17 cellular contexts compared by ENCODE assay signal in the genomic region with DNA sequence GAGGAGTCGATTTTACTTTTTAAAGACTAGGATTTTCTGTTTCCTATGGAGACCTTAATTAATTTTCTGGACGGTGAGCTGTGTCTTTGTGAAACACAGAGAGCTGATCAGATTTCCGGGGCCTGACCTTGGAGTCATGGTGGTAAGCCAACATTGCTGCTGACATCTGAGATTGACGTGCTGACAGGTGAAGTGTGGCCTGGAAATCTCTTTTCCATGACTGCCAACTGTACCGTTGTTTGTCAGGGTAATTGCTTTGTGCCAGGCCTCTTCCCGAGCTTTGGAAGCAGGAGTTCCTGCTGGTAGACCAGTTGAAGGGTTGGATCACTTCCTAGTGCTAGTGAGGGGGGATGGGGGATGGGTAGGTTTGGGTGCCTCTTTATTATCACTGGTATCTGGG.
"Had no signal": no experiment of that assay in that cellular context is flagged by ENCODE, and none has a peak within 500 bp of the region (broad histone marks: within the 10 kb centered on the region; RNA-seq: fewer than 3 reads in every experiment).

No MANE protein-coding gene starts in this region.

- DNase-seq: activated CD4-positive, alpha-beta T cell treated with anti-CD3 and anti-CD28 coated beads, Interleukin-2, amount 10 ng/mL, durations not matched to agents 7 days and 5 days; activated CD4-positive, CD25-positive, alpha-beta regulatory T cell treated with anti-CD3 and anti-CD28 coated beads, Interleukin-2, amount 50 U/mL, for 72 hours; activated CD8-positive, alpha-beta memory T cell treated with anti-CD3 and anti-CD28 coated beads, Interleukin-2, amount 10 ng/mL, durations not matched to agents 7 days and 5 days; activated CD8-positive, alpha-beta T cell treated with anti-CD3 and anti-CD28 coated beads for 36 hours; activated effector memory CD4-positive, alpha-beta T cell treated with anti-CD3 and anti-CD28 coated beads, Interleukin-2, amount 50 U/mL, for 16 hours; activated naive CD4-positive, alpha-beta T cell treated with anti-CD3 and anti-CD28 coated beads, Interleukin-2, amount 10 ng/mL, durations not matched to agents 7 days and 5 days; activated T-cell treated with anti-CD3 and anti-CD28 coated beads for 4 hours; amygdala; mesenchymal stem cell; retina; stimulated activated CD4-positive, alpha-beta T cell treated with anti-CD3 and anti-CD28 coated beads, Interleukin-4, amount 100 ng/mL, for 24 hours; stimulated activated naive CD4-positive, alpha-beta T cell treated with Interleukin-2 at 50 U/mL for 16 hours; T-helper 1 cell; upper lobe of left lung; WERI-Rb-1 had no signal

- H3K27ac ChIP-seq: epithelial cell of prostate, upper lobe of left lung, WERI-Rb-1 had no signal

- H3K27me3 ChIP-seq: upper lobe of left lung had no signal

- H3K9me3 ChIP-seq: upper lobe of left lung had no signal

- H3K4me3 ChIP-seq: upper lobe of left lung had no signal

- H3K27me3 Mint-ChIP-seq: activated CD8-positive, alpha-beta T cell treated with anti-CD3 and anti-CD28 coated beads for 36 hours had no signal

- ATAC-seq: activated CD8-positive, alpha-beta memory T cell treated with anti-CD3 and anti-CD28 coated beads, Interleukin-2, amount 10 ng/mL, durations not matched to agents 7 days and 5 days; activated CD8-positive, alpha-beta T cell treated with anti-CD3 and anti-CD28 coated beads for 36 hours had no signal

- H3K9me3 Mint-ChIP-seq: activated CD4-positive, alpha-beta T cell treated with anti-CD3 and anti-CD28 coated beads, Interleukin-2, amount 10 ng/mL, durations not matched to agents 7 days and 5 days; activated CD8-positive, alpha-beta T cell treated with anti-CD3 and anti-CD28 coated beads for 36 hours; activated naive CD4-positive, alpha-beta T cell treated with anti-CD3 and anti-CD28 coated beads, Interleukin-2, amount 10 ng/mL, durations not matched to agents 7 days and 5 days; neural crest cell had no signal

- H3K36me3 ChIP-seq: upper lobe of left lung, WERI-Rb-1 had no signal

- H3K4me1 ChIP-seq: upper lobe of left lung had no signal

- H3K27ac Mint-ChIP-seq: activated CD4-positive, alpha-beta T cell treated with anti-CD3 and anti-CD28 coated beads, Interleukin-2, amount 10 ng/mL, durations not matched to agents 7 days and 5 days; activated CD8-positive, alpha-beta memory T cell treated with anti-CD3 and anti-CD28 coated beads, Interleukin-2, amount 10 ng/mL, durations not matched to agents 7 days and 5 days; activated CD8-positive, alpha-beta T cell treated with anti-CD3 and anti-CD28 coated beads for 36 hours; activated naive CD4-positive, alpha-beta T cell treated with anti-CD3 and anti-CD28 coated beads, Interleukin-2, amount 10 ng/mL, durations not matched to agents 7 days and 5 days had no signal

- H3K4me3 Mint-ChIP-seq: activated CD4-positive, alpha-beta T cell treated with anti-CD3 and anti-CD28 coated beads, Interleukin-2, amount 10 ng/mL, durations not matched to agents 7 days and 5 days; activated CD8-positive, alpha-beta memory T cell treated with anti-CD3 and anti-CD28 coated beads, Interleukin-2, amount 10 ng/mL, durations not matched to agents 7 days and 5 days; activated CD8-positive, alpha-beta T cell treated with anti-CD3 and anti-CD28 coated beads for 36 hours; activated naive CD4-positive, alpha-beta T cell treated with anti-CD3 and anti-CD28 coated beads, Interleukin-2, amount 10 ng/mL, durations not matched to agents 7 days and 5 days; neural crest cell had no signal
